ENCODE assay signal across 1 cellular context in genomic region chr16:2500937-2501750, GRCh38.
TF ChIP-seq lines count a peak whose summit lies in the region.

No MANE protein-coding gene starts in this region.

TF ChIP-seq in K562, 482 proteins besides CTCF, POLR2A, EP300 and RAD21 (continued from another document and continues in another):
- TF ChIP-seq ZBTB40 (IDR thresholded peaks at IDR 0.05) (no peak), ZBTB40 (CRISPR knock-in tag; IDR thresholded peaks at IDR 0.05) (no peak), CREM (IDR thresholded peaks at IDR 0.05; ENCODE audit: low read depth) (peak; percentile 48; the same call in 1 of the 2 replicates), RBM34 (IDR thresholded peaks at IDR 0.05; ENCODE audit: borderline replicate concordance, insufficient read depth, low read length) (no peak), POLR2B (IDR thresholded peaks at IDR 0.05; ENCODE audit: low read depth, partially characterized antibody) (no peak), SIN3A (IDR thresholded peaks at IDR 0.05; ENCODE audit: borderline replicate concordance in 2 of 2, control insufficient read depth in 1 of 2, low read depth in 2 of 2, low read length in 2 of 2) (no peak), DPF2 (IDR thresholded peaks at IDR 0.05) (no peak), IRF9 (tag; IDR thresholded peaks at IDR 0.05) (no peak), NFRKB (IDR thresholded peaks at IDR 0.05; ENCODE audit: low read depth) (no peak), KAT7 (CRISPR knock-in tag; IDR thresholded peaks at IDR 0.05; ENCODE audit: borderline replicate concordance) (no peak), ZNF449 (CRISPR knock-in tag; IDR thresholded peaks at IDR 0.05) (no peak), THRA (IDR thresholded peaks at IDR 0.05) (no peak), SMARCA5 (IDR thresholded peaks at IDR 0.05) (no peak), PHF21A (IDR thresholded peaks at IDR 0.05; ENCODE audit: borderline replicate concordance, low read depth) (no peak), GABPA (tag; conservative IDR thresholded peaks at IDR 0.05; ENCODE audit: low read depth) (no peak), KLF1 (tag; IDR thresholded peaks at IDR 0.05) (no peak), PCBP2 (IDR thresholded peaks at IDR 0.05; ENCODE audit: low read depth, low read length, poor library complexity, severe bottlenecking) (no peak), MLX (CRISPR knock-in tag; conservative IDR thresholded peaks at IDR 0.05) (no peak), MBD1 (CRISPR knock-in tag; IDR thresholded peaks at IDR 0.05) (no peak), ZNF133 (CRISPR knock-in tag; IDR thresholded peaks at IDR 0.05) (no peak), ZNF277 (CRISPR knock-in tag; IDR thresholded peaks at IDR 0.05; ENCODE audit: borderline replicate concordance) (no peak), UBTF (IDR thresholded peaks at IDR 0.05; ENCODE audit: borderline replicate concordance in 1 of 2, low read depth in 2 of 2, low read length in 2 of 2) (0 out of 4 replicates have a peak, but pooled peaks of 1 of the 2 experiments have one; percentile 61), OTX1 (CRISPR knock-in tag; IDR thresholded peaks at IDR 0.05) (no peak), BCLAF1 (IDR thresholded peaks at IDR 0.05; ENCODE audit: borderline replicate concordance in 1 of 2, control insufficient read depth in 1 of 2, low read depth in 2 of 2, low read length in 1 of 2) (no peak), CAMTA2 (CRISPR knock-in tag; conservative IDR thresholded peaks at IDR 0.05) (no peak), IRF1 (CRISPR knock-in tag; IDR thresholded peaks at IDR 0.05; ENCODE audit: borderline replicate concordance) (no peak), SMAD4 (CRISPR knock-in tag; conservative IDR thresholded peaks at IDR 0.05) (0 out of 2 replicates have a peak, but pooled peaks have one; percentile 33), ELK3 (CRISPR knock-in tag; IDR thresholded peaks at IDR 0.05) (no peak), TAF1 (IDR thresholded peaks at IDR 0.05; ENCODE audit: control insufficient read depth, extremely low read depth, insufficient read depth, low read length, severe bottlenecking) (no peak)
